ENCODE assay signal across 1 cellular context in the genomic region with DNA sequence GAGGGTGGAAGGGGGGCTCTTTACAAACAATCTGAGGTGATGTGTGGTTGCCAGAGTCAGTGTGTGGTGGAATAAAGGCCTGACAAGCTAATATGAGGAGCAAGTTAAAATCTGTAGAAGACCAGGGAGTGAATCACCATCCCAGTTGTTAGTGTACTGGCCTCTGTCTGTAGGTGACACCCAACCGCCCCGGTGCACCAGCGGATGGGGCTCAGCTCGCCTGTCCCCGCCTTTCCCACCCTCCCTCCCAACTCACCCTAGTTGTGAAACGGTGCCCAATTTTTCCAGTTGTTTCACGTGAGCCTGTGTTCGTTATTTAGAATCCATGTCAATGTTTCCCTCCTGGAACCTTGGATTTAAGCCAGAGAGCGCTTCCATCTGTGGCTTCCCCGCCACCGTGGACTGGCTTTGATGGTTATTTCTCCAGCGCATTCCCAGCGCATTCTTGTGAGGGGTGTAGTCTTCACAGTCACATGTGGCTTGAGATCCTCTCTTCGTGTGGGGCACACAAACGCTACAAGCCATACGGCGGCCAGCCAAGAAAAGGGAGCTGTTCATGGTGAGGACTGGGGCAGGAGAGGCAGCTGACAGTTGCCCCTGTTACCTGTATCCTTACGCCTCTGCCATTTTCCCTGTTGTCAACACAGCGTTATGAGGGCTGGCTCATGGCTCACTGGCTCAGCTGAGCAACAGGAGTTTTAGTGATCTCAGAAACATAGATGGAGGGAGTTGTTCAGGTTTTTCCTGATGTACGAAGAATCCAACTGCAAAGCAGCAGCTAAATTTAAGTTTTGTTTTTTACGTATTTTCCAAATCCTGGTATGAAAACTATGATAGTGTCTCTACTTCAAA.
A peak's percentile ranks its signal among the peaks of the same experiment; 100 is the strongest.
TF ChIP-seq lines count a peak whose summit lies in the region.

No MANE protein-coding gene starts in this region.

TF ChIP-seq in K562, 482 proteins besides CTCF, POLR2A, EP300 and RAD21 (continued from another document and continues in another):
- TF ChIP-seq, protein P1, sequence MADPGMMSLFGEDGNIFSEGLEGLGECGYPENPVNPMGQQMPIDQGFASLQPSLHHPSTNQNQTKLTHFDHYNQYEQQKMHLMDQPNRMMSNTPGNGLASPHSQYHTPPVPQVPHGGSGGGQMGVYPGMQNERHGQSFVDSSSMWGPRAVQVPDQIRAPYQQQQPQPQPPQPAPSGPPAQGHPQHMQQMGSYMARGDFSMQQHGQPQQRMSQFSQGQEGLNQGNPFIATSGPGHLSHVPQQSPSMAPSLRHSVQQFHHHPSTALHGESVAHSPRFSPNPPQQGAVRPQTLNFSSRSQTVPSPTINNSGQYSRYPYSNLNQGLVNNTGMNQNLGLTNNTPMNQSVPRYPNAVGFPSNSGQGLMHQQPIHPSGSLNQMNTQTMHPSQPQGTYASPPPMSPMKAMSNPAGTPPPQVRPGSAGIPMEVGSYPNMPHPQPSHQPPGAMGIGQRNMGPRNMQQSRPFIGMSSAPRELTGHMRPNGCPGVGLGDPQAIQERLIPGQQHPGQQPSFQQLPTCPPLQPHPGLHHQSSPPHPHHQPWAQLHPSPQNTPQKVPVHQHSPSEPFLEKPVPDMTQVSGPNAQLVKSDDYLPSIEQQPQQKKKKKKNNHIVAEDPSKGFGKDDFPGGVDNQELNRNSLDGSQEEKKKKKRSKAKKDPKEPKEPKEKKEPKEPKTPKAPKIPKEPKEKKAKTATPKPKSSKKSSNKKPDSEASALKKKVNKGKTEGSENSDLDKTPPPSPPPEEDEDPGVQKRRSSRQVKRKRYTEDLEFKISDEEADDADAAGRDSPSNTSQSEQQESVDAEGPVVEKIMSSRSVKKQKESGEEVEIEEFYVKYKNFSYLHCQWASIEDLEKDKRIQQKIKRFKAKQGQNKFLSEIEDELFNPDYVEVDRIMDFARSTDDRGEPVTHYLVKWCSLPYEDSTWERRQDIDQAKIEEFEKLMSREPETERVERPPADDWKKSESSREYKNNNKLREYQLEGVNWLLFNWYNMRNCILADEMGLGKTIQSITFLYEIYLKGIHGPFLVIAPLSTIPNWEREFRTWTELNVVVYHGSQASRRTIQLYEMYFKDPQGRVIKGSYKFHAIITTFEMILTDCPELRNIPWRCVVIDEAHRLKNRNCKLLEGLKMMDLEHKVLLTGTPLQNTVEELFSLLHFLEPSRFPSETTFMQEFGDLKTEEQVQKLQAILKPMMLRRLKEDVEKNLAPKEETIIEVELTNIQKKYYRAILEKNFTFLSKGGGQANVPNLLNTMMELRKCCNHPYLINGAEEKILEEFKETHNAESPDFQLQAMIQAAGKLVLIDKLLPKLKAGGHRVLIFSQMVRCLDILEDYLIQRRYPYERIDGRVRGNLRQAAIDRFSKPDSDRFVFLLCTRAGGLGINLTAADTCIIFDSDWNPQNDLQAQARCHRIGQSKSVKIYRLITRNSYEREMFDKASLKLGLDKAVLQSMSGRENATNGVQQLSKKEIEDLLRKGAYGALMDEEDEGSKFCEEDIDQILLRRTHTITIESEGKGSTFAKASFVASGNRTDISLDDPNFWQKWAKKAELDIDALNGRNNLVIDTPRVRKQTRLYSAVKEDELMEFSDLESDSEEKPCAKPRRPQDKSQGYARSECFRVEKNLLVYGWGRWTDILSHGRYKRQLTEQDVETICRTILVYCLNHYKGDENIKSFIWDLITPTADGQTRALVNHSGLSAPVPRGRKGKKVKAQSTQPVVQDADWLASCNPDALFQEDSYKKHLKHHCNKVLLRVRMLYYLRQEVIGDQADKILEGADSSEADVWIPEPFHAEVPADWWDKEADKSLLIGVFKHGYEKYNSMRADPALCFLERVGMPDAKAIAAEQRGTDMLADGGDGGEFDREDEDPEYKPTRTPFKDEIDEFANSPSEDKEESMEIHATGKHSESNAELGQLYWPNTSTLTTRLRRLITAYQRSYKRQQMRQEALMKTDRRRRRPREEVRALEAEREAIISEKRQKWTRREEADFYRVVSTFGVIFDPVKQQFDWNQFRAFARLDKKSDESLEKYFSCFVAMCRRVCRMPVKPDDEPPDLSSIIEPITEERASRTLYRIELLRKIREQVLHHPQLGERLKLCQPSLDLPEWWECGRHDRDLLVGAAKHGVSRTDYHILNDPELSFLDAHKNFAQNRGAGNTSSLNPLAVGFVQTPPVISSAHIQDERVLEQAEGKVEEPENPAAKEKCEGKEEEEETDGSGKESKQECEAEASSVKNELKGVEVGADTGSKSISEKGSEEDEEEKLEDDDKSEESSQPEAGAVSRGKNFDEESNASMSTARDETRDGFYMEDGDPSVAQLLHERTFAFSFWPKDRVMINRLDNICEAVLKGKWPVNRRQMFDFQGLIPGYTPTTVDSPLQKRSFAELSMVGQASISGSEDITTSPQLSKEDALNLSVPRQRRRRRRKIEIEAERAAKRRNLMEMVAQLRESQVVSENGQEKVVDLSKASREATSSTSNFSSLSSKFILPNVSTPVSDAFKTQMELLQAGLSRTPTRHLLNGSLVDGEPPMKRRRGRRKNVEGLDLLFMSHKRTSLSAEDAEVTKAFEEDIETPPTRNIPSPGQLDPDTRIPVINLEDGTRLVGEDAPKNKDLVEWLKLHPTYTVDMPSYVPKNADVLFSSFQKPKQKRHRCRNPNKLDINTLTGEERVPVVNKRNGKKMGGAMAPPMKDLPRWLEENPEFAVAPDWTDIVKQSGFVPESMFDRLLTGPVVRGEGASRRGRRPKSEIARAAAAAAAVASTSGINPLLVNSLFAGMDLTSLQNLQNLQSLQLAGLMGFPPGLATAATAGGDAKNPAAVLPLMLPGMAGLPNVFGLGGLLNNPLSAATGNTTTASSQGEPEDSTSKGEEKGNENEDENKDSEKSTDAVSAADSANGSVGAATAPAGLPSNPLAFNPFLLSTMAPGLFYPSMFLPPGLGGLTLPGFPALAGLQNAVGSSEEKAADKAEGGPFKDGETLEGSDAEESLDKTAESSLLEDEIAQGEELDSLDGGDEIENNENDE (IDR thresholded peaks at IDR 0.05; ENCODE audit: low read depth, low read length) = no peak
- TF ChIP-seq RFX5 (IDR thresholded peaks at IDR 0.05; ENCODE audit: low read depth, low read length) (no peak), OTX1 (CRISPR knock-in tag; IDR thresholded peaks at IDR 0.05) (no peak), FIP1L1 (IDR thresholded peaks at IDR 0.05; ENCODE audit: low read depth, low read length, poor library complexity, severe bottlenecking) (no peak), POLR2G (IDR thresholded peaks at IDR 0.05; ENCODE audit: low read depth, low read length) (no peak), JUND (IDR thresholded peaks at IDR 0.05; ENCODE audit: borderline replicate concordance, low read depth, low read length) (0 out of 2 replicates have a peak, but pooled peaks have one; percentile 30), JUND (tag; IDR thresholded peaks at IDR 0.05; ENCODE audit: borderline replicate concordance, low read depth, low read length) (no peak), U2AF2 (optimal IDR thresholded peaks at IDR 0.05; ENCODE audit: low read depth, low read length) (no peak), E2F4 (CRISPR knock-in tag; IDR thresholded peaks at IDR 0.05; ENCODE audit: low read depth) (no peak), ILK (tag; IDR thresholded peaks at IDR 0.05; ENCODE audit: borderline replicate concordance, low read depth) (no peak), JUN (IDR thresholded peaks at IDR 0.05; ENCODE audit: borderline replicate concordance, low read depth, low read length) (no peak), JUN (CRISPR knock-in tag; IDR thresholded peaks at IDR 0.05; ENCODE audit: borderline replicate concordance) (no peak), ZNF143 (CRISPR knock-in tag; IDR thresholded peaks at IDR 0.05) (no peak), SRSF9 (IDR thresholded peaks at IDR 0.05; ENCODE audit: borderline replicate concordance, low read depth, low read length) (no peak), PRPF4 (IDR thresholded peaks at IDR 0.05; ENCODE audit: insufficient read depth, low read depth, low read length, poor library complexity, severe bottlenecking) (no peak), RBM14 (IDR thresholded peaks at IDR 0.05; ENCODE audit: borderline replicate concordance, insufficient read depth, low read depth, low read length) (no peak), NR4A1 (CRISPR knock-in tag; IDR thresholded peaks at IDR 0.05) (no peak), NR4A1 (tag; IDR thresholded peaks at IDR 0.05) (peak; percentile 96), RBFOX2 (IDR thresholded peaks at IDR 0.05; ENCODE audit: low read depth, low read length) (peak; percentile 48; the same call in 1 of the 2 replicates), TAF9B (IDR thresholded peaks at IDR 0.05; ENCODE audit: partially characterized antibody) (peak; percentile 55), GABPB2 (CRISPR knock-in tag; conservative IDR thresholded peaks at IDR 0.05) (no peak), RBM17 (IDR thresholded peaks at IDR 0.05; ENCODE audit: borderline replicate concordance, low read depth, low read length) (no peak), CREB1 (IDR thresholded peaks at IDR 0.05) (no peak), CREB1 (CRISPR knock-in tag; IDR thresholded peaks at IDR 0.05) (no peak), SAFB2 (IDR thresholded peaks at IDR 0.05; ENCODE audit: borderline replicate concordance, low read depth, low read length, severe bottlenecking) (no peak), MAFG (tag; conservative IDR thresholded peaks at IDR 0.05) (no peak), FOXP4 (CRISPR knock-in tag; IDR thresholded peaks at IDR 0.05; ENCODE audit: borderline replicate concordance) (no peak), ZC3H11A (IDR thresholded peaks at IDR 0.05; ENCODE audit: low read depth, low read length) (no peak), HMG20B (CRISPR knock-in tag; IDR thresholded peaks at IDR 0.05) (no peak)
- TF ChIP-seq, protein P2, sequence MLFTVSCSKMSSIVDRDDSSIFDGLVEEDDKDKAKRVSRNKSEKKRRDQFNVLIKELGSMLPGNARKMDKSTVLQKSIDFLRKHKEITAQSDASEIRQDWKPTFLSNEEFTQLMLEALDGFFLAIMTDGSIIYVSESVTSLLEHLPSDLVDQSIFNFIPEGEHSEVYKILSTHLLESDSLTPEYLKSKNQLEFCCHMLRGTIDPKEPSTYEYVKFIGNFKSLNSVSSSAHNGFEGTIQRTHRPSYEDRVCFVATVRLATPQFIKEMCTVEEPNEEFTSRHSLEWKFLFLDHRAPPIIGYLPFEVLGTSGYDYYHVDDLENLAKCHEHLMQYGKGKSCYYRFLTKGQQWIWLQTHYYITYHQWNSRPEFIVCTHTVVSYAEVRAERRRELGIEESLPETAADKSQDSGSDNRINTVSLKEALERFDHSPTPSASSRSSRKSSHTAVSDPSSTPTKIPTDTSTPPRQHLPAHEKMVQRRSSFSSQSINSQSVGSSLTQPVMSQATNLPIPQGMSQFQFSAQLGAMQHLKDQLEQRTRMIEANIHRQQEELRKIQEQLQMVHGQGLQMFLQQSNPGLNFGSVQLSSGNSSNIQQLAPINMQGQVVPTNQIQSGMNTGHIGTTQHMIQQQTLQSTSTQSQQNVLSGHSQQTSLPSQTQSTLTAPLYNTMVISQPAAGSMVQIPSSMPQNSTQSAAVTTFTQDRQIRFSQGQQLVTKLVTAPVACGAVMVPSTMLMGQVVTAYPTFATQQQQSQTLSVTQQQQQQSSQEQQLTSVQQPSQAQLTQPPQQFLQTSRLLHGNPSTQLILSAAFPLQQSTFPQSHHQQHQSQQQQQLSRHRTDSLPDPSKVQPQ (CRISPR knock-in tag; IDR thresholded peaks at IDR 0.05; ENCODE audit: borderline replicate concordance) = no peak
- TF ChIP-seq, protein P3, sequence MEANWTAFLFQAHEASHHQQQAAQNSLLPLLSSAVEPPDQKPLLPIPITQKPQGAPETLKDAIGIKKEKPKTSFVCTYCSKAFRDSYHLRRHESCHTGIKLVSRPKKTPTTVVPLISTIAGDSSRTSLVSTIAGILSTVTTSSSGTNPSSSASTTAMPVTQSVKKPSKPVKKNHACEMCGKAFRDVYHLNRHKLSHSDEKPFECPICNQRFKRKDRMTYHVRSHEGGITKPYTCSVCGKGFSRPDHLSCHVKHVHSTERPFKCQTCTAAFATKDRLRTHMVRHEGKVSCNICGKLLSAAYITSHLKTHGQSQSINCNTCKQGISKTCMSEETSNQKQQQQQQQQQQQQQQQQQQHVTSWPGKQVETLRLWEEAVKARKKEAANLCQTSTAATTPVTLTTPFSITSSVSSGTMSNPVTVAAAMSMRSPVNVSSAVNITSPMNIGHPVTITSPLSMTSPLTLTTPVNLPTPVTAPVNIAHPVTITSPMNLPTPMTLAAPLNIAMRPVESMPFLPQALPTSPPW (CRISPR knock-in tag; IDR thresholded peaks at IDR 0.05) = peak; percentile 59
- TF ChIP-seq, protein P4, sequence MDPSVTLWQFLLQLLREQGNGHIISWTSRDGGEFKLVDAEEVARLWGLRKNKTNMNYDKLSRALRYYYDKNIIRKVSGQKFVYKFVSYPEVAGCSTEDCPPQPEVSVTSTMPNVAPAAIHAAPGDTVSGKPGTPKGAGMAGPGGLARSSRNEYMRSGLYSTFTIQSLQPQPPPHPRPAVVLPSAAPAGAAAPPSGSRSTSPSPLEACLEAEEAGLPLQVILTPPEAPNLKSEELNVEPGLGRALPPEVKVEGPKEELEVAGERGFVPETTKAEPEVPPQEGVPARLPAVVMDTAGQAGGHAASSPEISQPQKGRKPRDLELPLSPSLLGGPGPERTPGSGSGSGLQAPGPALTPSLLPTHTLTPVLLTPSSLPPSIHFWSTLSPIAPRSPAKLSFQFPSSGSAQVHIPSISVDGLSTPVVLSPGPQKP (CRISPR knock-in tag; IDR thresholded peaks at IDR 0.05) = no peak
